15 cellular contexts compared by ENCODE assay signal in the genomic region with DNA sequence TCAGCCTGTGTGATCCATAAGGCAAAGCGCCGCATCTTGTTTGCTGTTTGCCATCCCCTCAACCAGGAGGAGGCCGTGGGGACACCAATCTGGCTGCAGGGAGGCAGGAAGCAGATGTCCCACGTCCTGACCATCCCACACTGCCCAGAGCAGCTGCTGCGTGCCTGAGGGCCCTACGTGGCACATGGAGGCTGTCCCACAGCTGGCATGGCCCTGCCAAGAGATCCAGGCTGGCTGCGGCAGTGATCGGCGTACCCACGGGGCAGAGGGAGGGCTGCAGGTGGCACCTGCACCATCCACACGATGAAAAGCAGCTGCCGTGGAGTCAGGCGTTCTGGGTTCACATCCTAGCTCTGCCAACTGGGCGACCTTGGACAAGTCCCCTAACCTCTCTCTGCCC. TPM values are rescaled to one million over a fixed set of nuclear protein-coding genes. Genes with fewer than 3 reads are reported as not detected.
DNase-seq lines count a peak whose midpoint lies in the region; ATAC-seq and TF ChIP-seq lines count a peak whose summit lies in the region.
"Had no signal": no experiment of that assay in that cellular context is flagged by ENCODE, and none has a peak within 500 bp of the region (broad histone marks: within the 10 kb centered on the region; RNA-seq: fewer than 3 reads in every experiment).

No MANE protein-coding gene starts in this region.

- H2AFZ ChIP-seq in SK-N-SH (ENCODE audit: low read depth) = no peak overlapping the region

- POLR2A ChIA-PET in SK-N-SH (lab: Yijun Ruan, JAX) = no interaction called here

- no peaks in the 10 kb centered on the region for H3K36me3 ChIP-seq in SK-N-SH (replicated peaks in 1 of 2; ENCODE audit: control insufficient read depth in 1 of 2, insufficient read depth in 2 of 2, low read length in 1 of 2)
- H3K36me3 ChIP-seq in sigmoid colon = peaks cover 0 to 5% (median 0%) of the 10 kb centered on the region in 4 donors

- CTCF ChIA-PET in SK-N-SH (lab: Yijun Ruan, JAX) = interaction anchor here (1.3 kb wide), 1 partner anchor 15 kb away, joined by 3 read pairs; no protein-coding TSS in a partner anchor

- peaks cover 76% of the 10 kb centered on the region for H4K20me1 ChIP-seq in SK-N-SH (ENCODE audit: insufficient read depth)

- TF ChIP-seq POLR2A in sigmoid colon (IDR thresholded peaks at IDR 0.05) = no peak

- H3K4me2 ChIP-seq in SK-N-SH = no peak overlapping the region

- intact Hi-C loops in sigmoid colon (cut with DNase I) = no loop called here

- TF ChIP-seq EP300 in SK-N-SH (IDR thresholded peaks at IDR 0.05; ENCODE audit: borderline replicate concordance in 1 of 2, low read depth in 1 of 2, low read length in 1 of 2) (peak in 1 of 2 experiments; percentile 17; a peak in 1 of 4 replicates), sigmoid colon (IDR thresholded peaks at IDR 0.05) (no peak)

- H3K9ac ChIP-seq in SK-N-SH = no peak overlapping the region

- H3K27ac ChIP-seq in SK-N-SH (ENCODE audit: low read depth in 2 of 2, low read length in 1 of 2) (peak overlapping the region in 1 of 2 experiments; percentile 62; a peak in 2 of 4 replicates), sigmoid colon (peak overlapping the region; percentile 5 to 99 (median 58))

- no peaks in the 10 kb centered on the region for H3K9me2 ChIP-seq in SK-N-SH

- peaks cover 4 to 56% of the 10 kb centered on the region in 2 experiments for H3K4me1 ChIP-seq in SK-N-SH (ENCODE audit: control insufficient read depth in 1 of 2, insufficient read depth in 2 of 2, low read depth in 1 of 2, low read length in 1 of 2)
- peaks cover 0 to 55% (median 41%) of the 10 kb centered on the region in 4 donors for H3K4me1 ChIP-seq in sigmoid colon

- TF ChIP-seq RAD21 in SK-N-SH (IDR thresholded peaks at IDR 0.05; ENCODE audit: low read length) = no peak

- no peak for ATAC-seq in HG03025 (IDR thresholded peaks at IDR 0.05; ENCODE audit: low FRiP score, unreplicated experiment)
- ATAC-seq: stimulated activated naive CD8-positive, alpha-beta T cell treated with anti-CD3 and anti-CD28 coated beads, Interleukin-15, amount 100 ng/mL, for 72 hours had no signal

- peaks cover 85% of the 10 kb centered on the region for H3K79me2 ChIP-seq in SK-N-SH (ENCODE audit: insufficient read depth)

- no peaks in the 10 kb centered on the region for H3K9me3 ChIP-seq in SK-N-SH
- no peaks in the 10 kb centered on the region for H3K9me3 ChIP-seq in sigmoid colon

- H3K4me3 ChIP-seq in SK-N-SH (ENCODE audit: low read depth in 2 of 2, low read length in 1 of 2) (no peak overlapping the region), foreskin fibroblast (ENCODE audit: low read depth in 1 of 2, low read length in 2 of 2) (no peak overlapping the region), sigmoid colon (no peak overlapping the region)

- 77% methylated on average over 10 of the region's 14 CpGs for WGBS in SK-N-SH (ENCODE audit: low lambda C conversion rate)
- WGBS in sigmoid colon, 2 donors = 74 to 81% methylated on average over 14 of the region's 14 CpGs

- H3F3A ChIP-seq in SK-N-SH (replicated peaks; ENCODE audit: insufficient read depth) = no peaks in the 10 kb centered on the region

- TF ChIP-seq CTCF in SK-N-SH (IDR thresholded peaks at IDR 0.05) (no peak), foreskin fibroblast (IDR thresholded peaks at IDR 0.05; ENCODE audit: low read depth, low read length) (no peak), sigmoid colon (IDR thresholded peaks at IDR 0.05) (no peak)

- H3K27me3 ChIP-seq in SK-N-SH (ENCODE audit: insufficient read depth) (no peaks in the 10 kb centered on the region), sigmoid colon (no peaks in the 10 kb centered on the region)

- DNase-seq in DMS 273 treated with DMSO at 0.1 percent for 48 hours (lab: John Stamatoyannopoulos, UW) (peak; percentile 64), SK-N-SH (peak; percentile 75), foreskin fibroblast (peak; percentile 74 to 85), sigmoid colon (no peak), UCSD-AML1 (lab: John Stamatoyannopoulos, UW; ENCODE audit: unreplicated experiment) (no peak), putamen (ENCODE audit: low spot score) (no peak), NCI-H1417 treated with DMSO at 0.1 percent for 48 hours (lab: John Stamatoyannopoulos, UW) (no peak)
- DNase-seq: activated CD4-positive, alpha-beta T cell treated with anti-CD3 and anti-CD28 coated beads for 1 hour; activated T-cell treated with anti-CD3 and anti-CD28 coated beads, Interleukin-2, amount 50 U/mL, for 1 hour; dermis blood vessel endothelial cell; foreskin melanocyte; NCI-H1930; NK-92 treated with Interleukin-12 subunit alpha and Interleukin-12 subunit beta, amount 100 ng/mL, for 24 hours; stimulated activated naive CD8-positive, alpha-beta T cell treated with anti-CD3 and anti-CD28 coated beads, Interleukin-15, amount 100 ng/mL, for 72 hours had no signal

TF ChIP-seq in SK-N-SH, 30 proteins besides CTCF, POLR2A, EP300 and RAD21:
- TF ChIP-seq TEAD4 (IDR thresholded peaks at IDR 0.05; ENCODE audit: borderline replicate concordance, insufficient read depth) = no peak
- TF ChIP-seq TCF12 (IDR thresholded peaks at IDR 0.05) = peak; percentile 42; the same call in 1 of the 2 replicates
- TF ChIP-seq, protein P1, sequence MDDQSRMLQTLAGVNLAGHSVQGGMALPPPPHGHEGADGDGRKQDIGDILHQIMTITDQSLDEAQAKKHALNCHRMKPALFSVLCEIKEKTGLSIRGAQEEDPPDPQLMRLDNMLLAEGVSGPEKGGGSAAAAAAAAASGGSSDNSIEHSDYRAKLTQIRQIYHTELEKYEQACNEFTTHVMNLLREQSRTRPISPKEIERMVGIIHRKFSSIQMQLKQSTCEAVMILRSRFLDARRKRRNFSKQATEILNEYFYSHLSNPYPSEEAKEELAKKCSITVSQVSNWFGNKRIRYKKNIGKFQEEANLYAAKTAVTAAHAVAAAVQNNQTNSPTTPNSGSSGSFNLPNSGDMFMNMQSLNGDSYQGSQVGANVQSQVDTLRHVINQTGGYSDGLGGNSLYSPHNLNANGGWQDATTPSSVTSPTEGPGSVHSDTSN (IDR thresholded peaks at IDR 0.05) = no peak
- no peak for TF ChIP-seq SMC3 (IDR thresholded peaks at IDR 0.05; ENCODE audit: low read depth, low read length)
- TF ChIP-seq, protein P2, sequence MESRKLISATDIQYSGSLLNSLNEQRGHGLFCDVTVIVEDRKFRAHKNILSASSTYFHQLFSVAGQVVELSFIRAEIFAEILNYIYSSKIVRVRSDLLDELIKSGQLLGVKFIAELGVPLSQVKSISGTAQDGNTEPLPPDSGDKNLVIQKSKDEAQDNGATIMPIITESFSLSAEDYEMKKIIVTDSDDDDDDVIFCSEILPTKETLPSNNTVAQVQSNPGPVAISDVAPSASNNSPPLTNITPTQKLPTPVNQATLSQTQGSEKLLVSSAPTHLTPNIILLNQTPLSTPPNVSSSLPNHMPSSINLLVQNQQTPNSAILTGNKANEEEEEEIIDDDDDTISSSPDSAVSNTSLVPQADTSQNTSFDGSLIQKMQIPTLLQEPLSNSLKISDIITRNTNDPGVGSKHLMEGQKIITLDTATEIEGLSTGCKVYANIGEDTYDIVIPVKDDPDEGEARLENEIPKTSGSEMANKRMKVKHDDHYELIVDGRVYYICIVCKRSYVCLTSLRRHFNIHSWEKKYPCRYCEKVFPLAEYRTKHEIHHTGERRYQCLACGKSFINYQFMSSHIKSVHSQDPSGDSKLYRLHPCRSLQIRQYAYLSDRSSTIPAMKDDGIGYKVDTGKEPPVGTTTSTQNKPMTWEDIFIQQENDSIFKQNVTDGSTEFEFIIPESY (IDR thresholded peaks at IDR 0.05; ENCODE audit: borderline replicate concordance, low read depth) = no peak

RNA-seq across cellular contexts. Expression of a gene that starts 42.0 kb away (rescaled TPM):
- polyA plus RNA-seq in SK-N-SH (2012; rRNA removed) (9.1 and 19.0 TPM in 2 replicates), sigmoid colon (10 to 100 TPM; 18.6 to 81.8 (median 24.7) TPM)
- 14.3 and 16.0 TPM in 2 replicates for polyA plus RNA-seq in SK-N-SH (2012; cell fraction: cytosol; rRNA removed)
- 61.3 and 99.7 TPM in 2 replicates for polyA plus RNA-seq in SK-N-SH (2012; cell fraction: nucleus; rRNA removed)
- 100 to 1,000 TPM in 1 of 4 donors, 10 to 100 TPM in 3; 42.5 to 134 (median 73.5) TPM for total RNA-seq in sigmoid colon

Comparison
In these comparisons a context has a peak if more than half of its experiments do, and no peak if none do; other contexts are left out.
1. DNase-seq: peak in DMS 273 treated with DMSO at 0.1 percent for 48 hours (single experiment), SK-N-SH (single experiment) and foreskin fibroblast (2 of 2); none in sigmoid colon (single experiment), UCSD-AML1 (single experiment), putamen (single experiment) and NCI-H1417 treated with DMSO at 0.1 percent for 48 hours (single experiment).